19 cellular contexts compared by ENCODE assay signal in the genomic region with DNA sequence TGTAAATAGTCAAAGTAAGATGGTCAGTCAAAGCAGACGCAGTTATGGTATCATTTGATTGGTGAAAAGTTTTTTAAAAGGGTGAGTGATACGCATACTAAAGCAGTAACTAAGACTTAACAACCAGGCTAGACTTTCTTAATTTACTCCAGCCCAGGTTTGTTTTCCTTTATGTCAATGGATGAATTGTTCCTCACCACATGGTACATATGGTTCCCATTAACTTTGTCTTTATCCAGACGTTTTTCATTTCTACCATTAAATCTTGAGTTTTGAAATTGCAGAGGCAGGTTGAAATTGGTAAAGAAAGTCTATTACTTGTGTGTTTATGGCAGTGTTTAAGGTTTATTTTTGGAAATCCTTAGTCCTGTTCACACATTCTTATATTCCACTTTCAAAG.
DNase-seq lines count a peak whose midpoint lies in the region; ATAC-seq and TF ChIP-seq lines count a peak whose summit lies in the region.
"Had no signal": no experiment of that assay in that cellular context is flagged by ENCODE, and none has a peak within 500 bp of the region (broad histone marks: within the 10 kb centered on the region; RNA-seq: fewer than 3 reads in every experiment).

No MANE protein-coding gene starts in this region.

- intact Hi-C loops in sciatic nerve (cut with DNase I) = no loop called here

- TF ChIP-seq CTCF in BJ (IDR thresholded peaks at IDR 0.05; ENCODE audit: insufficient read depth, low read depth, low read length) (no peak), HFF-Myc (IDR thresholded peaks at IDR 0.05; ENCODE audit: low read depth, low read length, missing control alignments) (no peak), WERI-Rb-1 (IDR thresholded peaks at IDR 0.05; ENCODE audit: low read depth, low read length) (no peak), MM.1S (IDR thresholded peaks at IDR 0.05; ENCODE audit: low read length) (no peak)

- H3K9me2 ChIP-seq in MM.1S (replicated peaks; ENCODE audit: insufficient read depth, low read length) = no peaks in the 10 kb centered on the region

- H4K20me1 ChIP-seq in MM.1S (ENCODE audit: insufficient read depth, low read length) = no peaks in the 10 kb centered on the region

- H3K4me3 ChIP-seq in BJ (ENCODE audit: low read depth, low read length) (no peak overlapping the region), HFF-Myc (replicated peaks; ENCODE audit: low read depth, low read length) (no peak overlapping the region), WERI-Rb-1 (ENCODE audit: low read depth, low read length) (no peak overlapping the region), MM.1S (ENCODE audit: low read length) (no peak overlapping the region)
- H3K4me3 ChIP-seq: SJCRH30 had no signal

- CTCF ChIA-PET in BJ (lab: Yijun Ruan, JAX) = interaction anchor here (0.9 to 5.1 kb wide), 4 partner anchors 9 to 330 kb away, joined by 4 to 35 read pairs (median 9); no protein-coding TSS in a partner anchor

- H3F3A ChIP-seq in MM.1S (ENCODE audit: insufficient read depth, low read length) = peaks cover 9% of the 10 kb centered on the region; the same call in 1 of the 2 replicates

- H3K4me1 ChIP-seq in MM.1S (ENCODE audit: low read length) = peaks cover 8% of the 10 kb centered on the region
- H3K4me1 ChIP-seq: SJCRH30 had no signal

- no peaks in the 10 kb centered on the region for H3K36me3 ChIP-seq in BJ (ENCODE audit: control insufficient read depth, insufficient read depth, low read length)
- H3K36me3 ChIP-seq in WERI-Rb-1 = no peaks in the 10 kb centered on the region
- no peaks in the 10 kb centered on the region for H3K36me3 ChIP-seq in MM.1S (replicated peaks; ENCODE audit: insufficient read depth, low read length)
- H3K36me3 ChIP-seq: SJCRH30 had no signal

- no peak overlapping the region for H3K27ac ChIP-seq in WERI-Rb-1
- no peak overlapping the region for H3K27ac ChIP-seq in MM.1S (ENCODE audit: low read length)
- H3K27ac ChIP-seq: SJCRH30 had no signal

- H3K9me3 ChIP-seq in WERI-Rb-1 (ENCODE audit: severe bottlenecking) (no peaks in the 10 kb centered on the region), MM.1S (replicated peaks; ENCODE audit: insufficient read depth, low read length) (no peaks in the 10 kb centered on the region)
- H3K9me3 ChIP-seq: SJCRH30 had no signal

- H3K4me2 ChIP-seq in MM.1S (ENCODE audit: low read depth, low read length) = no peak overlapping the region

- POLR2A ChIA-PET in BJ (lab: Charles Lee) = no interaction called here

- no peak overlapping the region for H2AFZ ChIP-seq in MM.1S (ENCODE audit: low read length)

- DNase-seq in BJ (ENCODE audit: low read depth) (peak; percentile 31), HFF-Myc (ENCODE audit: extremely low read depth, low read depth) (peak; percentile 54), fibroblast of gingiva (ENCODE audit: low read depth) (peak; percentile 69), sciatic nerve (ENCODE audit: low spot score) (no peak), WERI-Rb-1 (no peak), MM.1S (no peak), SHP77 (lab: John Stamatoyannopoulos, UW) (no peak)
- DNase-seq: DMS53, EL, GF-D8, GOT3, MV-4-11, NCI-H1105 treated with DMSO at 0.1 percent for 48 hours, NCI-H2029 treated with DMSO at 0.1 percent for 48 hours, NCI-H226, NCI-H510A treated with DMSO at 0.1 percent for 48 hours, NCI-H748 treated with DMSO at 0.1 percent for 48 hours, SJCRH30 had no signal

- H3K27me3 ChIP-seq in BJ (ENCODE audit: control insufficient read depth, insufficient read depth, low read length) (no peaks in the 10 kb centered on the region), WERI-Rb-1 (ENCODE audit: insufficient read depth, low read depth, severe bottlenecking) (no peaks in the 10 kb centered on the region), MM.1S (replicated peaks; ENCODE audit: insufficient read depth, low read length) (no peaks in the 10 kb centered on the region)
- H3K27me3 ChIP-seq: SJCRH30 had no signal

- ATAC-seq in sciatic nerve = peak; percentile 63
- ATAC-seq: Panc1 had no signal

- H3K79me2 ChIP-seq in MM.1S (ENCODE audit: low read length) = no peaks in the 10 kb centered on the region

- H3K9ac ChIP-seq in MM.1S (ENCODE audit: low read length) = no peak overlapping the region

Comparison
In these comparisons a context has a peak if more than half of its experiments do, and no peak if none do; other contexts are left out.
1. DNase-seq: peak in BJ (single experiment), HFF-Myc (single experiment) and fibroblast of gingiva (single experiment); none in sciatic nerve (single experiment), WERI-Rb-1 (single experiment), MM.1S (single experiment) and SHP77 (0 of 2).